ENCODE assay signal across 10 cellular contexts in the genomic region with DNA sequence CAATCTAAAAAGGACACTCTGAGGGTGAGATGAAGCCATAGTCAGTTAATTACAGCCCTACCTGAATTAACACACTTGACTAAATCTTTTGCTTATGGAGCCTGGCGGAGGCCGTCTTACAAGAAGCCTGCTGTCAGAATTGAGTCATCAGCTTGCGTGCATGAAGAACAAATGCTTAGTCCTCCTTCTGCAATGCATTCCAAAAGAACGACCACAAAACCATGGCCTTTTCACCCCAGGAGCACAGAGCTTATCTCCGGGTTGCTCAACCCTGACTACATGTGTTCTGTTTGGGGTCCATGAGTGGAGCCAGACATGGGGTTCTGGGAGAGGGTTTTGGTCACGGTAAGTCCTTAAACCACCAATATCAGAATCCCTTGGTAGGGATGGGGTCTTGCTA.
DNase-seq lines count a peak whose midpoint lies in the region; ATAC-seq, FAIRE-seq and TF ChIP-seq lines count a peak whose summit lies in the region.
"Had no signal": no experiment of that assay in that cellular context is flagged by ENCODE, and none has a peak within 500 bp of the region (broad histone marks: within the 10 kb centered on the region; RNA-seq: fewer than 3 reads in every experiment).

No MANE protein-coding gene starts in this region.

- no peaks in the 10 kb centered on the region for H3K27me3 ChIP-seq in effector memory CD4-positive, alpha-beta T cell (replicated peaks; ENCODE audit: control insufficient read depth, insufficient read depth, low read length, poor library complexity, severe bottlenecking)

- intact Hi-C loops in Right ventricle myocardium inferior (cut with DNase I), result no loop called here

- in situ Hi-C loops in Caki2 (cut with HindIII; ENCODE audit: low pct_unique_long_range_greater_than_20kb, low sequenced_read_pairs), result no loop called here

- H3K4me1 ChIP-seq in effector memory CD4-positive, alpha-beta T cell (ENCODE audit: control insufficient read depth, insufficient read depth, low read length, poor library complexity, severe bottlenecking), result no peaks in the 10 kb centered on the region

- peak; percentile 94 for FAIRE-seq in H54 (lab: Jason Lieb, UNC)

- H3K27ac ChIP-seq in effector memory CD4-positive, alpha-beta T cell (ENCODE audit: insufficient read depth, low read length, poor library complexity, severe bottlenecking), result no peak overlapping the region
- H3K27ac ChIP-seq: KMS-11 had no signal

- H3K4me3 ChIP-seq in NB4 (ENCODE audit: low read depth, low read length) (no peak overlapping the region), fibroblast of mammary gland (ENCODE audit: control insufficient read depth, low read depth, low read length) (no peak overlapping the region)
- no peak overlapping the region for H3K4me3 ChIP-seq in effector memory CD4-positive, alpha-beta T cell (ENCODE audit: insufficient read depth, low read depth, low read length, poor library complexity, severe bottlenecking)

- TF ChIP-seq POLR2A in H54 (IDR thresholded peaks at IDR 0.05; ENCODE audit: low read depth, low read length), result no peak
- TF ChIP-seq POLR2A in NB4 (IDR thresholded peaks at IDR 0.05; ENCODE audit: extremely low read depth, insufficient read length), result no peak

- ATAC-seq in Right ventricle myocardium inferior, result no peak

- H3K9me3 ChIP-seq in effector memory CD4-positive, alpha-beta T cell (ENCODE audit: control insufficient read depth, low read length), result no peaks in the 10 kb centered on the region

- DNase-seq in Caki2 (ENCODE audit: low read depth), result peak; percentile 88
- DNase-seq in H54 (ENCODE audit: insufficient read length, low spot score), result peak; percentile 46
- DNase-seq in NB4 (ENCODE audit: low read depth), result peak; percentile 98
- DNase-seq in fibroblast of mammary gland (ENCODE audit: low read depth), result peak; percentile 100
- DNase-seq in effector memory CD4-positive, alpha-beta T cell, result no peak
- no peak for DNase-seq in Right ventricle myocardium inferior (ENCODE audit: missing footprints)
- no peak for DNase-seq in amygdala (lab: John Stamatoyannopoulos, UW)
- DNase-seq in superior temporal gyrus (ENCODE audit: extremely low spot score), result no peak
- DNase-seq: activated CD8-positive, alpha-beta memory T cell treated with anti-CD3 and anti-CD28 coated beads for 24 hours had no signal

- TF ChIP-seq CTCF in NB4 (IDR thresholded peaks at IDR 0.05; ENCODE audit: low read depth, low read length), result no peak
- no peak for TF ChIP-seq CTCF in fibroblast of mammary gland (conservative IDR thresholded peaks at IDR 0.05; ENCODE audit: control insufficient read depth, insufficient read depth, low read depth, low read length)

- H3K36me3 ChIP-seq in effector memory CD4-positive, alpha-beta T cell (ENCODE audit: control insufficient read depth, insufficient read depth, low read length), result no peaks in the 10 kb centered on the region

Comparison
In these comparisons a context has a peak if more than half of its experiments do, and no peak if none do; other contexts are left out.
1. DNase-seq: peak in Caki2 (single experiment), H54 (single experiment), NB4 (single experiment) and fibroblast of mammary gland (single experiment); none in effector memory CD4-positive, alpha-beta T cell (0 of 3), Right ventricle myocardium inferior (single experiment), amygdala (0 of 56) and superior temporal gyrus (single experiment).